10 cellular contexts compared by ENCODE assay signal in genomic region chr10:5892007-5892406, GRCh38. TPM values are rescaled to one million over a fixed set of nuclear protein-coding genes. Genes with fewer than 3 reads are reported as not detected.
DNase-seq lines count a peak whose midpoint lies in the region; ATAC-seq and TF ChIP-seq lines count a peak whose summit lies in the region.
"Had no signal": no experiment of that assay in that cellular context is flagged by ENCODE, and none has a peak within 500 bp of the region (broad histone marks: within the 10 kb centered on the region; RNA-seq: fewer than 3 reads in every experiment).

No MANE protein-coding gene starts in this region.

- H3K4me2 ChIP-seq in GM23248 (ENCODE audit: unreplicated experiment) = peak overlapping the region; percentile 90

- no peak for ATAC-seq in left lobe of liver
- ATAC-seq: upper lobe of right lung had no signal

- H3K27ac Mint-ChIP-seq in mesothelial cell of epicardium = peak overlapping the region; percentile 48

- in situ Hi-C loops in GM23248 (cut with MboI) = no loop called here

- peaks cover 30% of the 10 kb centered on the region for H3K36me3 Mint-ChIP-seq in mesothelial cell of epicardium

- H3K9ac ChIP-seq in GM23248 = peak overlapping the region; percentile 92
- H3K9ac ChIP-seq in adipocyte (ENCODE audit: low read length) = no peak overlapping the region

- H3K4me3 Mint-ChIP-seq in mesothelial cell of epicardium = peak overlapping the region; percentile 38

- H3K27me3 Mint-ChIP-seq in mesothelial cell of epicardium (ENCODE audit: low read depth) = no peaks in the 10 kb centered on the region

- H3K4me3 ChIP-seq in AG09309 (ENCODE audit: control insufficient read depth, low read depth, low read length) = no peak overlapping the region
- H3K4me3 ChIP-seq in GM23248 = peak overlapping the region; percentile 88; the same call in 1 of the 2 replicates
- peak overlapping the region; percentile 40 for H3K4me3 ChIP-seq in adipocyte (ENCODE audit: low read length)
- H3K4me3 ChIP-seq: upper lobe of right lung had no signal

- peaks cover 85% of the 10 kb centered on the region for H3K79me2 ChIP-seq in GM23248 (ENCODE audit: insufficient read depth)

- H3K27ac ChIP-seq in GM23248 = peak overlapping the region; percentile 74
- H3K27ac ChIP-seq: upper lobe of right lung had no signal

- no peaks in the 10 kb centered on the region for H3K9me3 Mint-ChIP-seq in mesothelial cell of epicardium

- H3K9me3 ChIP-seq in GM23248 (ENCODE audit: low read depth) = no peaks in the 10 kb centered on the region
- H3K9me3 ChIP-seq in adipocyte (ENCODE audit: control insufficient read depth, low read length) = no peaks in the 10 kb centered on the region
- H3K9me3 ChIP-seq: upper lobe of right lung had no signal

- WGBS in GM23248 (ENCODE audit: low coverage in 1 of 2, low lambda C conversion rate in 2 of 2, missing lambda C conversion rate in 2 of 2), 2 experiments = 63 to 68% methylated on average over 8 of the region's 8 CpGs

- no peaks in the 10 kb centered on the region for H3K9me2 ChIP-seq in GM23248 (ENCODE audit: insufficient read depth)

- no peaks in the 10 kb centered on the region; the same call in 1 of the 2 replicates for H3F3A ChIP-seq in GM23248 (ENCODE audit: insufficient read depth)

- peaks cover 19% of the 10 kb centered on the region for H3K36me3 ChIP-seq in GM23248 (ENCODE audit: low read depth)
- peaks cover 30% of the 10 kb centered on the region for H3K36me3 ChIP-seq in adipocyte (ENCODE audit: control insufficient read depth, insufficient read depth, low read length, severe bottlenecking)

- no peaks in the 10 kb centered on the region for H4K20me1 ChIP-seq in GM23248 (ENCODE audit: insufficient read depth)

- no peak for TF ChIP-seq CTCF in AG09309 (IDR thresholded peaks at IDR 0.05; ENCODE audit: control insufficient read depth, insufficient read depth, low read depth, low read length, missing control alignments)
- no peak for TF ChIP-seq CTCF in mesothelial cell of epicardium (IDR thresholded peaks at IDR 0.05; ENCODE audit: unreplicated experiment)

- H2AFZ ChIP-seq in GM23248 = no peak overlapping the region

- H3K4me1 Mint-ChIP-seq in mesothelial cell of epicardium = peaks cover 38% of the 10 kb centered on the region

- no peaks in the 10 kb centered on the region for H3K27me3 ChIP-seq in GM23248 (replicated peaks; ENCODE audit: insufficient read depth)
- no peaks in the 10 kb centered on the region for H3K27me3 ChIP-seq in adipocyte (replicated peaks; ENCODE audit: control insufficient read depth, insufficient read depth, low read length)
- H3K27me3 ChIP-seq: upper lobe of right lung had no signal

- DNase-seq in AG09309 (ENCODE audit: low read depth) (peak; percentile 7), GM23248 (peak; percentile 70), adipocyte (ENCODE audit: low read depth) (no peak), mesothelial cell of epicardium (ENCODE audit: low spot score in 2 of 2, unreplicated experiment in 2 of 2) (no peak), DMS79 treated with DMSO at 0.1 percent for 48 hours (lab: John Stamatoyannopoulos, UW) (no peak), ecto neural progenitor cell (ENCODE audit: low spot score) (no peak), left lobe of liver (ENCODE audit: low spot score) (no peak), NCI-H446 treated with DMSO at 0.1 percent for 48 hours (lab: John Stamatoyannopoulos, UW) (no peak)
- DNase-seq: NCI-H1048, upper lobe of right lung had no signal

- H3K4me1 ChIP-seq in GM23248 (ENCODE audit: insufficient read depth) = peaks cover 20% of the 10 kb centered on the region
- peaks cover 31% of the 10 kb centered on the region for H3K4me1 ChIP-seq in adipocyte (ENCODE audit: control insufficient read depth, insufficient read depth, low read length)

RNA-seq across cellular contexts. Expression of gene FBH1, which starts 2.0 kb away (rescaled TPM):
- total RNA-seq in GM23248 (2014; rRNA removed; shearing (Covaris generic)) = 79.3 and 87.6 TPM in 2 replicates
- 66.4 and 71.4 TPM in 2 replicates for polyA plus RNA-seq in GM23248 (2016; fragmentation: Nextera tagmentation; extraction: Ambion mirVana)
- total RNA-seq in mesothelial cell of epicardium (68.0 to 76.6 TPM (median 72.6 TPM) in 3 replicates), left lobe of liver (41.7 TPM)

RNA-seq across cellular contexts. Expression of gene ANKRD16, which starts 2.3 kb away (rescaled TPM):
- total RNA-seq in GM23248 (2014; rRNA removed; shearing (Covaris generic)) = 5.4 and 5.9 TPM in 2 replicates
- polyA plus RNA-seq in GM23248 (2016; fragmentation: Nextera tagmentation; extraction: Ambion mirVana) = 2.7 and 3.1 TPM in 2 replicates
- total RNA-seq in mesothelial cell of epicardium = 14.6 to 15.2 TPM (median 14.7 TPM) in 3 replicates
- total RNA-seq in left lobe of liver = 6.6 TPM

Comparison
In these comparisons a context has a peak if more than half of its experiments do, and no peak if none do; other contexts are left out.
1. DNase-seq: peak in AG09309 (single experiment) and GM23248 (single experiment); none in adipocyte (single experiment), mesothelial cell of epicardium (0 of 2), DMS79 treated with DMSO at 0.1 percent for 48 hours (single experiment), ecto neural progenitor cell (single experiment), left lobe of liver (single experiment) and NCI-H446 treated with DMSO at 0.1 percent for 48 hours (single experiment).